ENCODE assay signal across 12 cellular contexts in the genomic region with DNA sequence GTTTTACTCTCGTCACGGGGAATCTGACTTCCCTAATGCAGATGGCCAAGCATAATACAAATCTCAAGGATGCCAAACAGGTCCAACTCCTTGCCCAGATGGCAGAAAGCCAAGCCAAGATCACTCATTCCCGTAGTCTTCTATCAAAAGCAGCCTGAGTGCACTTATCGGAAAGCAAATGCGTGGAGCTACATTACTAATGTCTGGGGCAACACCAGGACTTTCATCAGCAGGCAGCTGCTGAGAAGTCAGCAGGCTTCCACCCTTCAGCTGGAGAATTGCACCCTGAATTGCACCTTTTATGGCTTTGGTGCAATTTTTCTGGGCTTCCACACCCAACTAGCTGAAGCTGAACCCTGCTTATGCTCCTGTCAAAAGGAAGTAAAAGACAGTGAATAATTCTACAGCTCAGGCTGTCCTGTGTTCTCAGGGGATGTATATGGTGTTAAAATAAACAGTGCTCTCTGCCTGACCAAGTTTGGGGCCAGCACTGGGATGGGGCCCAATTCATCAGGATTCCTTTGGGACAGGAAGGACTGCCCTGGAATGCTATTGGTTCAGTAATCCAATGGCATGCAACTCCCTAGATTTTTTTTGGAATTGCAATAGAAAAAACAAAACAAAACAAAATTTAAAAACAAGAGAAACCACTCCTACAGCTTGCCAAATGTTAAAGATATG.
DNase-seq lines count a peak whose midpoint lies in the region; ATAC-seq lines count a peak whose summit lies in the region.
"Had no signal": no experiment of that assay in that cellular context is flagged by ENCODE, and none has a peak within 500 bp of the region (broad histone marks: within the 10 kb centered on the region; RNA-seq: fewer than 3 reads in every experiment).

No MANE protein-coding gene starts in this region.

- no peak overlapping the region for H2BK15ac ChIP-seq in mesenchymal stem cell (ENCODE audit: low read depth, poor library complexity, severe bottlenecking)

- H3K4me1 ChIP-seq in mesenchymal stem cell (ENCODE audit: control insufficient read depth, insufficient read depth, low read depth, low read length), result peaks cover 7% of the 10 kb centered on the region

- no peak overlapping the region for H3K4ac ChIP-seq in mesenchymal stem cell (ENCODE audit: low read depth in 1 of 2, low read length in 2 of 2)

- no peak overlapping the region for H3K23ac ChIP-seq in mesenchymal stem cell (ENCODE audit: low read length in 2 of 2)

- no peak overlapping the region for H2AK5ac ChIP-seq in mesenchymal stem cell (ENCODE audit: low read length, severe bottlenecking)

- peaks cover 10 to 43% of the 10 kb centered on the region in 2 experiments for H3K36me3 ChIP-seq in mesenchymal stem cell (ENCODE audit: control insufficient read depth in 1 of 2, insufficient read depth in 2 of 2, low read depth in 1 of 2, low read length in 2 of 2)

- H3K9ac ChIP-seq in mesenchymal stem cell (ENCODE audit: low read length), result peak overlapping the region; percentile 61

- no peaks in the 10 kb centered on the region for H3K27me3 ChIP-seq in mesenchymal stem cell (ENCODE audit: control insufficient read depth in 1 of 2, insufficient read depth in 1 of 2, low read length in 2 of 2)

- H2BK12ac ChIP-seq in mesenchymal stem cell (ENCODE audit: low read length in 2 of 2), result peak overlapping the region; percentile 68 to 81

- H4K8ac ChIP-seq in mesenchymal stem cell (ENCODE audit: low read length), result peak overlapping the region; percentile 39

- H4K91ac ChIP-seq in mesenchymal stem cell (ENCODE audit: low read length), result peak overlapping the region; percentile 65

- H3K9me3 ChIP-seq in mesenchymal stem cell (ENCODE audit: control insufficient read depth, low read length), result no peaks in the 10 kb centered on the region

- H3K79me1 ChIP-seq in mesenchymal stem cell (replicated peaks; ENCODE audit: low read length, poor library complexity, severe bottlenecking), result peaks cover 31% of the 10 kb centered on the region

- peak; percentile 36 for DNase-seq in DMS 273 (lab: John Stamatoyannopoulos, UW; ENCODE audit: unreplicated experiment)
- no peak for DNase-seq in DMS 273 treated with DMSO at 0.1 percent for 48 hours (lab: John Stamatoyannopoulos, UW)
- DNase-seq in dedifferentiated amniotic fluid mesenchymal stem cell (ENCODE audit: extremely low spot score), result peak; percentile 25
- DNase-seq in mesenchymal stem cell, result peak; percentile 70
- peak; percentile 86 for DNase-seq in ureter (ENCODE audit: low spot score)
- DNase-seq in D341Med (ENCODE audit: low spot score), result no peak
- DNase-seq in NCI-H1930 (lab: John Stamatoyannopoulos, UW), result no peak
- DNase-seq: activated naive CD4-positive, alpha-beta T cell; glutamatergic neuron had no signal

- H2BK120ac ChIP-seq in mesenchymal stem cell (ENCODE audit: low read depth, low read length), result no peak overlapping the region

- peak overlapping the region; percentile 59 to 85 for H3K18ac ChIP-seq in mesenchymal stem cell (ENCODE audit: low read depth in 1 of 2, low read length in 2 of 2)

- no peak for ATAC-seq in HG02840 (IDR thresholded peaks at IDR 0.05; ENCODE audit: low FRiP score, unreplicated experiment)
- ATAC-seq: GM12878 had no signal

- H3K4me3 ChIP-seq in mesenchymal stem cell (ENCODE audit: insufficient read depth in 1 of 2, low read depth in 1 of 2, low read length in 2 of 2), result peak overlapping the region in 1 of 2 experiments; percentile 32
- H3K4me3 ChIP-seq: GM12878 had no signal

- H3K27ac ChIP-seq in mesenchymal stem cell (ENCODE audit: low read length, poor library complexity, severe bottlenecking), result peak overlapping the region; percentile 4
- H3K27ac ChIP-seq: 22Rv1 had no signal

- no peak overlapping the region for H3K14ac ChIP-seq in mesenchymal stem cell (ENCODE audit: low read length in 2 of 2)

- no peak overlapping the region for H2AFZ ChIP-seq in mesenchymal stem cell (ENCODE audit: low read depth, low read length)

- no peak overlapping the region for H2BK5ac ChIP-seq in mesenchymal stem cell (ENCODE audit: low read depth, low read length, poor library complexity, severe bottlenecking)

- WGBS in mesenchymal stem cell, result 45% methylated on average over 5 of the region's 5 CpGs

- no peak overlapping the region for H3K4me2 ChIP-seq in mesenchymal stem cell (ENCODE audit: low read length, poor library complexity, severe bottlenecking)

Comparison
In these comparisons a context has a peak if more than half of its experiments do, and no peak if none do; other contexts are left out.
1. DNase-seq: peak in DMS 273 (single experiment), dedifferentiated amniotic fluid mesenchymal stem cell (single experiment), mesenchymal stem cell (single experiment) and ureter (single experiment); none in DMS 273 treated with DMSO at 0.1 percent for 48 hours (single experiment), D341Med (single experiment) and NCI-H1930 (0 of 2).